1 cellular context compared by ENCODE assay signal in genomic region chr11:82733444-82734119, GRCh38.
A peak's percentile ranks its signal among the peaks of the same experiment; 100 is the strongest.
TF ChIP-seq lines count a peak whose summit lies in the region.

FAM181B (minus strand) TSS chr11:82733864; CDS start chr11:82733729, 135 bp downstream.

TF ChIP-seq in HEK293, 187 proteins besides CTCF, POLR2A, EP300 and RAD21 (continued from another document and continues in another):
- 0 out of 2 replicates have a peak, but pooled peaks have one; percentile 26 for TF ChIP-seq KLF9 (tag by site-specific recombination; IDR thresholded peaks at IDR 0.05; ENCODE audit: low read depth)
- TF ChIP-seq SP7 (tag by site-specific recombination; IDR thresholded peaks at IDR 0.05) = no peak
- TF ChIP-seq HIC1 (tag by site-specific recombination; IDR thresholded peaks at IDR 0.05) = no peak
- TF ChIP-seq ZNF174 (tag by site-specific recombination; IDR thresholded peaks at IDR 0.05) = no peak
- TF ChIP-seq ZNF202 (tag by site-specific recombination; IDR thresholded peaks at IDR 0.05; ENCODE audit: borderline replicate concordance) = no peak
- TF ChIP-seq ZNF426 (tag by site-specific recombination; IDR thresholded peaks at IDR 0.05) = no peak
- TF ChIP-seq ZNF548 (tag by site-specific recombination; IDR thresholded peaks at IDR 0.05) = no peak
- TF ChIP-seq ZNF670 (tag by site-specific recombination; IDR thresholded peaks at IDR 0.05; ENCODE audit: low read depth) = no peak
- no peak for TF ChIP-seq ZNF645 (tag by site-specific recombination; IDR thresholded peaks at IDR 0.05)
- TF ChIP-seq ZNF768 (tag by site-specific recombination; IDR thresholded peaks at IDR 0.05) = no peak
- no peak for TF ChIP-seq GLI4 (tag by site-specific recombination; IDR thresholded peaks at IDR 0.05)
- TF ChIP-seq ZNF600 (tag by site-specific recombination; IDR thresholded peaks at IDR 0.05) = 0 out of 2 replicates have a peak, but pooled peaks have one; percentile 20
- TF ChIP-seq ZNF692 (tag by site-specific recombination; IDR thresholded peaks at IDR 0.05) = no peak
- TF ChIP-seq ZSCAN16 (tag by site-specific recombination; IDR thresholded peaks at IDR 0.05) = no peak
- no peak for TF ChIP-seq INSM2 (tag by site-specific recombination; IDR thresholded peaks at IDR 0.05)
- TF ChIP-seq GLI2 (tag by site-specific recombination; IDR thresholded peaks at IDR 0.05; ENCODE audit: borderline replicate concordance, low read depth) = no peak
- no peak for TF ChIP-seq PBX3 (CRISPR knock-in tag; IDR thresholded peaks at IDR 0.05)
- TF ChIP-seq ZNF518A (tag by site-specific recombination; conservative IDR thresholded peaks at IDR 0.05; ENCODE audit: low read depth) = no peak
- TF ChIP-seq ELK4 (IDR thresholded peaks at IDR 0.05; ENCODE audit: borderline replicate concordance, low read depth, low read length) = no peak
- TF ChIP-seq ZNF391 (tag by site-specific recombination; IDR thresholded peaks at IDR 0.05; ENCODE audit: borderline replicate concordance, low read depth) = no peak
- peak; percentile 34 for TF ChIP-seq GLIS2 (tag by site-specific recombination; IDR thresholded peaks at IDR 0.05)
- no peak for TF ChIP-seq ZNF776 (tag by site-specific recombination; IDR thresholded peaks at IDR 0.05; ENCODE audit: borderline replicate concordance)
- 0 out of 2 replicates have a peak, but pooled peaks have one; percentile 11 for TF ChIP-seq PATZ1 (tag by site-specific recombination; IDR thresholded peaks at IDR 0.05)
- TF ChIP-seq ZBTB17 (tag by site-specific recombination; IDR thresholded peaks at IDR 0.05) = no peak
- TF ChIP-seq ZNF561 (tag by site-specific recombination; IDR thresholded peaks at IDR 0.05; ENCODE audit: borderline replicate concordance) = no peak
- no peak for TF ChIP-seq ZNF707 (tag by site-specific recombination; IDR thresholded peaks at IDR 0.05)
- TF ChIP-seq ZNF704 (tag by site-specific recombination; IDR thresholded peaks at IDR 0.05) = no peak
- TF ChIP-seq ZNF473 (tag by site-specific recombination; IDR thresholded peaks at IDR 0.05) = no peak
- no peak for TF ChIP-seq WT1 (tag by site-specific recombination; IDR thresholded peaks at IDR 0.05)
- TF ChIP-seq HOXC10 (CRISPR knock-in tag; IDR thresholded peaks at IDR 0.05) = no peak
- peak; percentile 54; the same call in 1 of the 2 replicates for TF ChIP-seq ZBTB20 (tag by site-specific recombination; IDR thresholded peaks at IDR 0.05)
- TF ChIP-seq YY2 (tag by site-specific recombination; IDR thresholded peaks at IDR 0.05) = no peak
- TF ChIP-seq ZFP69B (tag by site-specific recombination; IDR thresholded peaks at IDR 0.05) = no peak
- no peak for TF ChIP-seq BCL6B (tag by site-specific recombination; IDR thresholded peaks at IDR 0.05)
- TF ChIP-seq ZBTB6 (tag by site-specific recombination; IDR thresholded peaks at IDR 0.05) = no peak
